ENCODE assay signal across 1 cellular context in genomic region chr3:189288348-189289235, GRCh38.
TF ChIP-seq lines count a peak whose summit lies in the region.

No MANE protein-coding gene starts in this region.

TF ChIP-seq in GM12878, 131 proteins besides CTCF, POLR2A, EP300 and RAD21 (continued from another document):
- TF ChIP-seq SRF (IDR thresholded peaks at IDR 0.05; ENCODE audit: low read depth in 2 of 2, low read length in 2 of 2): 0 out of 4 replicates have a peak, but pooled peaks of 1 of the 2 experiments have one; percentile 13
- TF ChIP-seq EGR1 (IDR thresholded peaks at IDR 0.05; ENCODE audit: borderline replicate concordance in 1 of 2, low read depth in 2 of 2, low read length in 2 of 2): no peak
- no peak for TF ChIP-seq BACH1 (IDR thresholded peaks at IDR 0.05; ENCODE audit: borderline replicate concordance)
- TF ChIP-seq KDM1A (IDR thresholded peaks at IDR 0.05; ENCODE audit: borderline replicate concordance): no peak
- TF ChIP-seq E2F8 (IDR thresholded peaks at IDR 0.05; ENCODE audit: low read depth, partially characterized antibody): no peak
- no peak for TF ChIP-seq POLR2AphosphoS2 (IDR thresholded peaks at IDR 0.05; ENCODE audit: low read depth, low read length)
